Comparison of ENCODE assay signal across 19 cellular contexts in the genomic region with DNA sequence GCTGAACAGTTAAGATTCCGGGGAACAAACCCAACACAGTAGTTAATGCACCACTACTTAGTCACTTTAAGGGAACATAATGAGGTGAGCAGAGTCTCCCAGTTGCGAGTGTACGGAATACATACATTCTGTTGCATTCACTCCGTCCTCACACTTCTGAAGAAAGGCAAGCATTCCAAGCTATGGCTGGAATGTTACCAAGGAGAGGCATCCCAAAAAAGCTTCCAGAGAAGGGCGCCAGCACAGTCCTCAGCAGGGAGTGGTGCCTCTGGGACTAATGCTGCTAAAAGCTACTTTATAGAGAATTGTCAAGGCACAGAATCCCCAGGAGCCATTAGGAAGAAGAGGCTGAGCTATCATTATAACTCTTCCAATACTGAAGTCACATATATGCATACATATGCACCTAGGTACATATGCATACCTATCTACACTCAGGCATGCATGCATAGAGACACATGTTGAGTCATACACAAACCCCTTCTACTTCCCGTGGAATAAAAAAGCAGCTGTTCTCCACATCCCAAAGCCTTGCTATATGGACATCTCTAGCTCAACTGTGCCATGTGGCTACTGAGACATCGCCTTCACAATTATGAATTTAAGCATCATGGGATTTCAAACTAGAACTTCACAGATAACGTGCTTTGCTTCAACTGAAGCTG.
A peak's percentile ranks its signal among the peaks of the same experiment; 100 is the strongest.
DNase-seq lines count a peak whose midpoint lies in the region; ATAC-seq, FAIRE-seq and TF ChIP-seq lines count a peak whose summit lies in the region.
"Had no signal": no experiment of that assay in that cellular context is flagged by ENCODE, and none has a peak within 500 bp of the region (broad histone marks: within the 10 kb centered on the region; RNA-seq: fewer than 3 reads in every experiment).

No MANE protein-coding gene starts in this region.

- WGBS in stomach, 5 donors = 85 to 91% (median 88%) methylated on average over 8 of the region's 8 CpGs

- no peak for ATAC-seq in CD8-positive, alpha-beta T cell
- no peak for ATAC-seq in natural killer cell
- no peak for ATAC-seq in lower lobe of right lung

- no peak overlapping the region for H3K4me3 ChIP-seq in CD8-positive, alpha-beta T cell (ENCODE audit: low read depth, low read length)
- H3K4me3 ChIP-seq in bronchial epithelial cell (ENCODE audit: low read depth, low read length) (no peak overlapping the region), stomach (no peak overlapping the region), lower lobe of right lung (no peak overlapping the region)

- no peak for DNase-seq in CD8-positive, alpha-beta T cell
- DNase-seq in HT1080 (ENCODE audit: low read depth) = peak; percentile 24
- DNase-seq in bronchial epithelial cell (ENCODE audit: low read depth) = peak; percentile 25
- no peak for DNase-seq in natural killer cell
- no peak for DNase-seq in stomach
- no peak for DNase-seq in lower lobe of right lung
- no peak for DNase-seq in HUDEP-2 (lab: John Stamatoyannopoulos, UW; ENCODE audit: unreplicated experiment in 76 of 76)
- DNase-seq: activated CD4-positive, CD25-positive, alpha-beta regulatory T cell; activated CD8-positive, alpha-beta memory T cell treated with anti-CD3 and anti-CD28 coated beads for 24 hours; Calu3; foreskin fibroblast; H9; NCI-H1436 treated with DMSO at 0.1 percent for 48 hours; NCI-H2171 treated with DMSO at 0.1 percent for 48 hours; nucleus accumbens; SIG-M5; stimulated activated CD4-positive, alpha-beta T cell treated with anti-CD3 and anti-CD28 coated beads, Interleukin-12 subunit alpha, Interleukin-12 subunit beta, amount 100 ng/mL, for 4 hours had no signal

- H3K36me3 Mint-ChIP-seq in CD8-positive, alpha-beta T cell = peaks cover 34% of the 10 kb centered on the region
- H3K36me3 Mint-ChIP-seq in natural killer cell = no peaks in the 10 kb centered on the region

- peak; percentile 64 for FAIRE-seq in bronchial epithelial cell (lab: Jason Lieb, UNC)
- FAIRE-seq: G401.6 had no signal

- H3K9me3 ChIP-seq in CD8-positive, alpha-beta T cell (ENCODE audit: low read length) = no peaks in the 10 kb centered on the region
- H3K9me3 ChIP-seq in stomach (no peaks in the 10 kb centered on the region), lower lobe of right lung (no peaks in the 10 kb centered on the region)

- H3K27me3 Mint-ChIP-seq in CD8-positive, alpha-beta T cell (ENCODE audit: low read depth) = no peaks in the 10 kb centered on the region
- H3K27me3 Mint-ChIP-seq in natural killer cell (ENCODE audit: low read depth in 2 of 2) = no peaks in the 10 kb centered on the region
- H3K27me3 Mint-ChIP-seq: dendritic cell treated with granulocyte-macrophage colony-stimulating factor and Interleukin-4, amounts not matched to agents 40 ng/mL and 50 ng/mL, for 4 days had no signal

- peaks cover 86% of the 10 kb centered on the region for H3K4me1 Mint-ChIP-seq in CD8-positive, alpha-beta T cell (ENCODE audit: low read depth)
- peaks cover 68 to 71% of the 10 kb centered on the region in 2 donors for H3K4me1 Mint-ChIP-seq in natural killer cell

- H3K27ac Mint-ChIP-seq in CD8-positive, alpha-beta T cell = peak overlapping the region; percentile 87
- H3K27ac Mint-ChIP-seq in natural killer cell = peak overlapping the region; percentile 90 to 91
- H3K27ac Mint-ChIP-seq: dendritic cell treated with granulocyte-macrophage colony-stimulating factor and Interleukin-4, amounts not matched to agents 40 ng/mL and 50 ng/mL, for 4 days had no signal

- H3K4me1 ChIP-seq in CD8-positive, alpha-beta T cell (ENCODE audit: insufficient read depth, low read length) = peaks cover 75% of the 10 kb centered on the region
- H3K4me1 ChIP-seq in stomach (peaks cover 0 to 28% (median 8%) of the 10 kb centered on the region in 4 donors), lower lobe of right lung (peaks cover 39% of the 10 kb centered on the region)

- H3K27me3 ChIP-seq in CD8-positive, alpha-beta T cell (ENCODE audit: insufficient read depth, low read length) = no peaks in the 10 kb centered on the region
- H3K27me3 ChIP-seq in bronchial epithelial cell (ENCODE audit: control insufficient read depth, insufficient read depth, low read length) (no peaks in the 10 kb centered on the region), stomach (no peaks in the 10 kb centered on the region), lower lobe of right lung (ENCODE audit: low read depth) (no peaks in the 10 kb centered on the region)

- no peaks in the 10 kb centered on the region for H3K9me3 Mint-ChIP-seq in CD8-positive, alpha-beta T cell
- no peaks in the 10 kb centered on the region for H3K9me3 Mint-ChIP-seq in natural killer cell
- H3K9me3 Mint-ChIP-seq: dendritic cell treated with granulocyte-macrophage colony-stimulating factor and Interleukin-4, amounts not matched to agents 40 ng/mL and 50 ng/mL, for 4 days; H9 had no signal

- intact Hi-C loops in CD8-positive, alpha-beta T cell (cut with DNase I, micrococcal nuclease) = loop anchor here (2.0 to 5.0 kb wide), 4 partner anchors 38 to 177 kb away; no protein-coding TSS in a partner anchor
- intact Hi-C loops in natural killer cell (cut with micrococcal nuclease) = loop anchor here (5.0 kb wide), 1 partner anchor 33 kb away; no protein-coding TSS in a partner anchor
- intact Hi-C loops in stomach (cut with DNase I; ENCODE audit: low total_unique reads) = loop anchor here (2.0 to 5.0 kb wide), 2 partner anchors 122 to 187 kb away; a partner anchor contains a TSS
- intact Hi-C loops in lower lobe of right lung (cut with DNase I) = no loop called here

- no peak overlapping the region for H3K27ac ChIP-seq in CD8-positive, alpha-beta T cell (ENCODE audit: low read depth, low read length)
- no peak overlapping the region for H3K27ac ChIP-seq in stomach
- H3K27ac ChIP-seq in lower lobe of right lung = no peak overlapping the region

- CTCF ChIA-PET in CD8-positive, alpha-beta T cell (lab: Charles Lee) = interaction anchor here (0.6 to 3.8 kb wide), 21 partner anchors 8 to 199 kb away, joined by 3 to 64 read pairs (median 8); a partner anchor contains a TSS

- peaks cover 11% of the 10 kb centered on the region for H3K36me3 ChIP-seq in CD8-positive, alpha-beta T cell (ENCODE audit: insufficient read depth, low read length)
- no peaks in the 10 kb centered on the region for H3K36me3 ChIP-seq in bronchial epithelial cell (ENCODE audit: control insufficient read depth, insufficient read depth, low read length)
- H3K36me3 ChIP-seq in stomach = peaks cover 0 to 5% (median 2%) of the 10 kb centered on the region in 4 donors
- H3K36me3 ChIP-seq in lower lobe of right lung = no peaks in the 10 kb centered on the region

- TF ChIP-seq POLR2A in stomach (IDR thresholded peaks at IDR 0.05) = no peak

- POLR2A ChIA-PET in CD8-positive, alpha-beta T cell (lab: Charles Lee) = interaction anchor here (0.5 to 2.3 kb wide), 4 partner anchors 9 to 877 kb away, joined by 3 to 13 read pairs (median 4); a partner anchor contains a TSS

- no peak overlapping the region for H3K4me3 Mint-ChIP-seq in CD8-positive, alpha-beta T cell
- no peak overlapping the region for H3K4me3 Mint-ChIP-seq in natural killer cell
- H3K4me3 Mint-ChIP-seq: dendritic cell treated with granulocyte-macrophage colony-stimulating factor and Interleukin-4, amounts not matched to agents 40 ng/mL and 50 ng/mL, for 4 days; H9 had no signal

- TF ChIP-seq EP300 in stomach (IDR thresholded peaks at IDR 0.05) = no peak

- TF ChIP-seq CTCF in CD8-positive, alpha-beta T cell (IDR thresholded peaks at IDR 0.05) = no peak
- TF ChIP-seq CTCF in bronchial epithelial cell (IDR thresholded peaks at IDR 0.05; ENCODE audit: insufficient read depth, low read length, severe bottlenecking) (no peak), natural killer cell (IDR thresholded peaks at IDR 0.05) (no peak), stomach (IDR thresholded peaks at IDR 0.05) (no peak), lower lobe of right lung (IDR thresholded peaks at IDR 0.05) (no peak)

Comparison
In these comparisons a context has a peak if more than half of its experiments do, and no peak if none do; other contexts are left out.
1. DNase-seq: peak in HT1080 (single experiment) and bronchial epithelial cell (single experiment); none in CD8-positive, alpha-beta T cell (0 of 7), natural killer cell (single experiment), stomach (single experiment), lower lobe of right lung (single experiment) and HUDEP-2 (0 of 76).